ENCODE assay signal across 8 cellular contexts in the genomic region with DNA sequence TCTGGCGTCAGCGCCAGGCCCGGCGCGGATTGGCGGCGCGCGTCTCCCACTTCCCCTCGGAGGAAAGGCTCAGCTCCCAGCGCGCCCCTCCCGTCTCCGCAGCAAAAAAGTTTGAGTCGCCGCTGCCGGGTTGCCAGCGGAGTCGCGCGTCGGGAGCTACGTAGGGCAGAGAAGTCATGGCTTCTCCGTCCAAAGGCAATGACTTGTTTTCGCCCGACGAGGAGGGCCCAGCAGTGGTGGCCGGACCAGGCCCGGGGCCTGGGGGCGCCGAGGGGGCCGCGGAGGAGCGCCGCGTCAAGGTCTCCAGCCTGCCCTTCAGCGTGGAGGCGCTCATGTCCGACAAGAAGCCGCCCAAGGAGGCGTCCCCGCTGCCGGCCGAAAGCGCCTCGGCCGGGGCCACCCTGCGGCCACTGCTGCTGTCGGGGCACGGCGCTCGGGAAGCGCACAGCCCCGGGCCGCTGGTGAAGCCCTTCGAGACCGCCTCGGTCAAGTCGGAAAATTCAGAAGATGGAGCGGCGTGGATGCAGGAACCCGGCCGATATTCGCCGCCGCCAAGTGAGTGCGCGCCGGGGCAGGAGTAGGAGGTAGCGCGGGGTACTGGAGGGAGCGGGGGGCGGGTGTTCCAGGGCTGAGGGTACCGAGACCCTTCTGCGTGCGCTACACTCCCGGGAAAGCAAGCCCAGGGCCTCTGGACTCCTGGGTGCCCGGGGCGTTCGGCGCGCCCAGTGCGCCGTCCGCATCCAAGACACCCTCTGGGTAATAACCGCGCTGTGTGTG. TPM values are rescaled to one million over a fixed set of nuclear protein-coding genes. Genes with fewer than 3 reads are reported as not detected.
DNase-seq lines count a peak whose midpoint lies in the region; ATAC-seq and TF ChIP-seq lines count a peak whose summit lies in the region.

TSS of gene MSX2 (plus strand) at position 99 of the 777 bp plus-strand sequence. CDS start at position 177, 78 bp downstream.

- peak; percentile 75 for ATAC-seq in left lobe of liver
- ATAC-seq in GM18861 (IDR thresholded peaks at IDR 0.05; ENCODE audit: unreplicated experiment) = no peak

- POLR2A ChIA-PET in HEK293 (lab: Yijun Ruan, JAX) = interaction anchor here (0.6 to 1.2 kb wide), 27 partner anchors 10 to 1068 kb away, joined by 3 to 12 read pairs (median 5); no protein-coding TSS in a partner anchor

- peaks cover 60 to 75% of the 10 kb centered on the region in 2 donors for H3K27me3 ChIP-seq in duodenal mucosa (ENCODE audit: control insufficient read depth in 1 of 2, insufficient read depth in 2 of 2, low read length in 2 of 2)

- peak within 1 kb of the TSS; percentile 87 for H3K27ac ChIP-seq in HEK293 (ENCODE audit: extremely low read depth, low read depth, low read length)
- no peak within 1 kb of the TSS for H3K27ac ChIP-seq in duodenal mucosa (ENCODE audit: low read depth, low read length)

- H3K9me3 ChIP-seq in HEK293 (ENCODE audit: control insufficient read depth, insufficient read depth, low read depth, low read length) (no peaks in the 10 kb centered on the region), duodenal mucosa (ENCODE audit: control insufficient read depth in 1 of 2, low read length in 2 of 2) (no peaks in the 10 kb centered on the region)

- peak within 1 kb of the TSS; percentile 80 for H3K4me3 ChIP-seq in HEK293 (ENCODE audit: low read depth, low read length)
- peak within 1 kb of the TSS; percentile 71 for H3K4me3 ChIP-seq in duodenal mucosa (ENCODE audit: low read depth in 1 of 2, low read length in 2 of 2)

- peaks cover 35% of the 10 kb centered on the region for H3K4me1 ChIP-seq in HEK293 (ENCODE audit: control insufficient read depth, insufficient read depth, low read length)
- peaks cover 6 to 9% of the 10 kb centered on the region in 2 donors for H3K4me1 ChIP-seq in duodenal mucosa (ENCODE audit: control insufficient read depth in 1 of 2, insufficient read depth in 2 of 2, low read length in 2 of 2)

- H3K9ac ChIP-seq in duodenal mucosa (ENCODE audit: low read depth in 1 of 2, low read length in 2 of 2) = peak within 1 kb of the TSS; percentile 34 to 45

- DNase-seq in T follicular helper cell (ENCODE audit: low read depth) = peak; percentile 5
- peak; percentile 49 for DNase-seq in left lobe of liver (ENCODE audit: low spot score)
- DNase-seq in stimulated activated CD4-positive, alpha-beta T cell treated with anti-CD3 and anti-CD28 coated beads, Interleukin-1b, Interleukin-23, amount 100 ng/mL, for 24 hours (ENCODE audit: low read depth in 4 of 4, low spot score in 1 of 4) = peak in 3 of 4 experiments; percentile 1 to 26 (median 3)
- no peak for DNase-seq in KG1 (lab: John Stamatoyannopoulos, UW)
- DNase-seq in NCI-H345 treated with DMSO at 0.1 percent for 48 hours (lab: John Stamatoyannopoulos, UW; ENCODE audit: unreplicated experiment) = no peak

- CTCF ChIA-PET in HEK293 (lab: Yijun Ruan, JAX) = interaction anchor here (0.6 to 1.1 kb wide), 2 partner anchors 61 to 301 kb away, joined by 3 read pairs; no protein-coding TSS in a partner anchor

- H3K36me3 ChIP-seq in HEK293 (ENCODE audit: control insufficient read depth in 2 of 2, insufficient read depth in 1 of 2, low read length in 2 of 2) (peaks cover under 1 to 30% of the 10 kb centered on the region in 2 experiments; a peak in 1 of 3 replicates), duodenal mucosa (ENCODE audit: control insufficient read depth in 1 of 2, insufficient read depth in 2 of 2, low read length in 2 of 2) (no peaks in the 10 kb centered on the region)

- peak; percentile 56; the same call in 1 of the 2 replicates for TF ChIP-seq CTCF in HEK293 (tag by site-specific recombination; IDR thresholded peaks at IDR 0.05)

TF ChIP-seq in HEK293, 187 proteins besides CTCF, POLR2A, EP300 and RAD21 (continues in another document):
- TF ChIP-seq ZNF10 (tag by site-specific recombination; IDR thresholded peaks at IDR 0.05) = 0 out of 2 replicates have a peak, but pooled peaks have one; percentile 6
- 0 out of 2 replicates have a peak, but pooled peaks have one; percentile 21 for TF ChIP-seq ZNF2 (tag by site-specific recombination; IDR thresholded peaks at IDR 0.05)
- TF ChIP-seq ZNF777 (tag by site-specific recombination; IDR thresholded peaks at IDR 0.05; ENCODE audit: borderline replicate concordance) = peak; percentile 67; the same call in 1 of the 2 replicates
- TF ChIP-seq, protein P1, sequence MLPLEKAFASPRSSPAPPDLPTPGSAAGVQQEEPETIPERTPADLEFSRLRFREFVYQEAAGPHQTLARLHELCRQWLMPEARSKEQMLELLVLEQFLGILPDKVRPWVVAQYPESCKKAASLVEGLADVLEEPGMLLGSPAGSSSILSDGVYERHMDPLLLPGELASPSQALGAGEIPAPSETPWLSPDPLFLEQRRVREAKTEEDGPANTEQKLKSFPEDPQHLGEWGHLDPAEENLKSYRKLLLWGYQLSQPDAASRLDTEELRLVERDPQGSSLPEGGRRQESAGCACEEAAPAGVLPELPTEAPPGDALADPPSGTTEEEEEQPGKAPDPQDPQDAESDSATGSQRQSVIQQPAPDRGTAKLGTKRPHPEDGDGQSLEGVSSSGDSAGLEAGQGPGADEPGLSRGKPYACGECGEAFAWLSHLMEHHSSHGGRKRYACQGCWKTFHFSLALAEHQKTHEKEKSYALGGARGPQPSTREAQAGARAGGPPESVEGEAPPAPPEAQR (tag by site-specific recombination; IDR thresholded peaks at IDR 0.05) = no peak
- TF ChIP-seq SP7 (tag by site-specific recombination; IDR thresholded peaks at IDR 0.05) = peak; percentile 76
- no peak for TF ChIP-seq ZNF560 (tag by site-specific recombination; IDR thresholded peaks at IDR 0.05; ENCODE audit: borderline replicate concordance)
- peak; percentile 38; the same call in 1 of the 2 replicates for TF ChIP-seq ZXDB (tag by site-specific recombination; IDR thresholded peaks at IDR 0.05)
- no peak for TF ChIP-seq ZSCAN16 (tag by site-specific recombination; IDR thresholded peaks at IDR 0.05)
- 0 out of 2 replicates have a peak, but pooled peaks have one; percentile 14 for TF ChIP-seq ZNF660 (tag by site-specific recombination; IDR thresholded peaks at IDR 0.05)
- 0 out of 2 replicates have a peak, but pooled peaks have one; percentile 48 for TF ChIP-seq ZSCAN30 (tag by site-specific recombination; IDR thresholded peaks at IDR 0.05)
- TF ChIP-seq ZNF629 (tag by site-specific recombination; IDR thresholded peaks at IDR 0.05) = peak; percentile 69
- TF ChIP-seq GLIS2 (tag by site-specific recombination; IDR thresholded peaks at IDR 0.05) = peak; percentile 55; the same call in 1 of the 2 replicates
- peak; percentile 55 for TF ChIP-seq ZNF501 (tag by site-specific recombination; IDR thresholded peaks at IDR 0.05)
- TF ChIP-seq ZBTB20 (tag by site-specific recombination; IDR thresholded peaks at IDR 0.05) = peak; percentile 90
- no peak for TF ChIP-seq ZBTB21 (tag by site-specific recombination; IDR thresholded peaks at IDR 0.05)
- no peak; the same call in 1 of the 2 replicates for TF ChIP-seq ZBTB10 (tag by site-specific recombination; IDR thresholded peaks at IDR 0.05)
- peak; percentile 23; the same call in 1 of the 2 replicates for TF ChIP-seq ZNF335 (tag by site-specific recombination; conservative IDR thresholded peaks at IDR 0.05)
- TF ChIP-seq, protein P2, sequence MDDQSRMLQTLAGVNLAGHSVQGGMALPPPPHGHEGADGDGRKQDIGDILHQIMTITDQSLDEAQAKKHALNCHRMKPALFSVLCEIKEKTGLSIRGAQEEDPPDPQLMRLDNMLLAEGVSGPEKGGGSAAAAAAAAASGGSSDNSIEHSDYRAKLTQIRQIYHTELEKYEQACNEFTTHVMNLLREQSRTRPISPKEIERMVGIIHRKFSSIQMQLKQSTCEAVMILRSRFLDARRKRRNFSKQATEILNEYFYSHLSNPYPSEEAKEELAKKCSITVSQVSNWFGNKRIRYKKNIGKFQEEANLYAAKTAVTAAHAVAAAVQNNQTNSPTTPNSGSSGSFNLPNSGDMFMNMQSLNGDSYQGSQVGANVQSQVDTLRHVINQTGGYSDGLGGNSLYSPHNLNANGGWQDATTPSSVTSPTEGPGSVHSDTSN (CRISPR knock-in tag; IDR thresholded peaks at IDR 0.05) = 0 out of 2 replicates have a peak, but pooled peaks have one; percentile 39
- TF ChIP-seq KLF10 (tag by site-specific recombination; IDR thresholded peaks at IDR 0.05) = no peak; the same call in 1 of the 2 replicates
- TF ChIP-seq, protein P3, sequence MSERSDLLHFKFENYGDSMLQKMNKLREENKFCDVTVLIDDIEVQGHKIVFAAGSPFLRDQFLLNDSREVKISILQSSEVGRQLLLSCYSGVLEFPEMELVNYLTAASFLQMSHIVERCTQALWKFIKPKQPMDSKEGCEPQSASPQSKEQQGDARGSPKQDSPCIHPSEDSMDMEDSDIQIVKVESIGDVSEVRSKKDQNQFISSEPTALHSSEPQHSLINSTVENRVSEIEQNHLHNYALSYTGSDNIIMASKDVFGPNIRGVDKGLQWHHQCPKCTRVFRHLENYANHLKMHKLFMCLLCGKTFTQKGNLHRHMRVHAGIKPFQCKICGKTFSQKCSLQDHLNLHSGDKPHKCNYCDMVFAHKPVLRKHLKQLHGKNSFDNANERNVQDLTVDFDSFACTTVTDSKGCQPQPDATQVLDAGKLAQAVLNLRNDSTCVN (tag by site-specific recombination; optimal IDR thresholded peaks at IDR 0.05) = peak; percentile 97
- TF ChIP-seq SP3 (tag by site-specific recombination; IDR thresholded peaks at IDR 0.05) = 0 out of 2 replicates have a peak, but pooled peaks have one; percentile 42
- no peak for TF ChIP-seq ZFHX2 (tag by site-specific recombination; conservative IDR thresholded peaks at IDR 0.05)

RNA-seq across cellular contexts. Expression of gene MSX2, which starts in this region (rescaled TPM):
- total RNA-seq in left lobe of liver = not detected

Comparison
In these comparisons a context has a peak if more than half of its experiments do, and no peak if none do; other contexts are left out.
1. Peak in DNase-seq and ATAC-seq in left lobe of liver; RNA of the gene not detected or under 1 TPM.
2. DNase-seq: peak in T follicular helper cell (single experiment) and stimulated activated CD4-positive, alpha-beta T cell treated with anti-CD3 and anti-CD28 coated beads, Interleukin-1b, Interleukin-23, amount 100 ng/mL, for 24 hours (3 of 4); none in KG1 (single experiment) and NCI-H345 treated with DMSO at 0.1 percent for 48 hours (single experiment).